Comparison of ENCODE assay signal across 1 cellular context in genomic region chr19:7637374-7638256, GRCh38.
TF ChIP-seq lines count a peak whose summit lies in the region.

No MANE protein-coding gene starts in this region.

TF ChIP-seq in neural cell, 6 proteins besides CTCF, POLR2A, EP300 and RAD21 (continued from another document):
- no peak for TF ChIP-seq REST (IDR thresholded peaks at IDR 0.05; ENCODE audit: borderline replicate concordance)
